7 cellular contexts compared by ENCODE assay signal in the genomic region with DNA sequence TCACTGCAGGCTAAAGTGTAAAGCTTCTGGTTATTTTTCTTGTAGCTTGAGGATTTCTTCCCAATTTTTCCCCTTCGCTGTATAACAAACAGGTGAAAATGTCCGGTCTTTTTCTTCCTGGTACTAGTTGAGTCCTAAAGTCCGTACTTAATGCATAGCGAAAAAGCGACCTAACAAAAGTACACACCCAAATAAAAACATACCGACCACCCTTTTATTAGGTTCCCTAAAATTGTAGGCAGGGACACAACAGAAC. TPM values are rescaled to one million over a fixed set of nuclear protein-coding genes. Genes with fewer than 3 reads are reported as not detected.
DNase-seq lines count a peak whose midpoint lies in the region; ATAC-seq and TF ChIP-seq lines count a peak whose summit lies in the region.

No MANE protein-coding gene starts in this region.

- DNase-seq in HFFc6 (no peak), NCI-H2227 (lab: John Stamatoyannopoulos, UW; ENCODE audit: unreplicated experiment) (no peak), GM10266 (ENCODE audit: extremely low spot score) (no peak)
- no peak for DNase-seq in stimulated activated naive CD8-positive, alpha-beta T cell treated with anti-CD3 and anti-CD28 coated beads, Interleukin-15, amount 100 ng/mL, for 72 hours
- no peak for DNase-seq in stimulated activated CD4-positive, alpha-beta T cell treated with anti-CD3 and anti-CD28 coated beads, Interleukin-15, amount 100 ng/mL, for 24 hours

- peaks cover 28% of the 10 kb centered on the region for H3K36me3 Mint-ChIP-seq in HFFc6 (ENCODE audit: low read depth)
- peaks cover 86% of the 10 kb centered on the region for H3K36me3 Mint-ChIP-seq in activated T-helper 17 cell treated with anti-CD3 and anti-CD28 coated beads, Interleukin-2, amount 50 U/mL, for 72 hours (ENCODE audit: low read depth)

- peak overlapping the region; percentile 98 for H3K4me3 ChIP-seq in iPS-18c (ENCODE audit: insufficient read depth, low read depth, low read length)

- TF ChIP-seq CTCF in HFFc6 (IDR thresholded peaks at IDR 0.05) (no peak), GM10266 (IDR thresholded peaks at IDR 0.05; ENCODE audit: control insufficient read depth, insufficient read depth, low read depth, missing control alignments) (no peak)

- peak overlapping the region; percentile 100 for H3K4me3 Mint-ChIP-seq in HFFc6
- peak overlapping the region; percentile 100 for H3K4me3 Mint-ChIP-seq in activated T-helper 17 cell treated with anti-CD3 and anti-CD28 coated beads, Interleukin-2, amount 50 U/mL, for 72 hours
- peak overlapping the region; percentile 93 to 99 for H3K4me3 Mint-ChIP-seq in stimulated activated naive CD8-positive, alpha-beta T cell treated with anti-CD3 and anti-CD28 coated beads, Interleukin-15, amount 100 ng/mL, for 72 hours

- H3K9me3 Mint-ChIP-seq in HFFc6, result no peaks in the 10 kb centered on the region
- H3K9me3 Mint-ChIP-seq in activated T-helper 17 cell treated with anti-CD3 and anti-CD28 coated beads, Interleukin-2, amount 50 U/mL, for 72 hours, result no peaks in the 10 kb centered on the region
- H3K9me3 Mint-ChIP-seq in stimulated activated naive CD8-positive, alpha-beta T cell treated with anti-CD3 and anti-CD28 coated beads, Interleukin-15, amount 100 ng/mL, for 72 hours, result no peaks in the 10 kb centered on the region

- peaks cover 4% of the 10 kb centered on the region for H3K27me3 Mint-ChIP-seq in HFFc6 (ENCODE audit: insufficient read depth)
- H3K27me3 Mint-ChIP-seq in activated T-helper 17 cell treated with anti-CD3 and anti-CD28 coated beads, Interleukin-2, amount 50 U/mL, for 72 hours, result no peaks in the 10 kb centered on the region
- H3K27me3 Mint-ChIP-seq in stimulated activated naive CD8-positive, alpha-beta T cell treated with anti-CD3 and anti-CD28 coated beads, Interleukin-15, amount 100 ng/mL, for 72 hours, result no peaks in the 10 kb centered on the region

- peaks cover 62% of the 10 kb centered on the region for H3K4me1 Mint-ChIP-seq in HFFc6 (ENCODE audit: low read depth)
- H3K4me1 Mint-ChIP-seq in activated T-helper 17 cell treated with anti-CD3 and anti-CD28 coated beads, Interleukin-2, amount 50 U/mL, for 72 hours, result peaks cover 27% of the 10 kb centered on the region
- H3K4me1 Mint-ChIP-seq in stimulated activated naive CD8-positive, alpha-beta T cell treated with anti-CD3 and anti-CD28 coated beads, Interleukin-15, amount 100 ng/mL, for 72 hours, result peaks cover 54% of the 10 kb centered on the region

- peak overlapping the region; percentile 95 for H3K27ac Mint-ChIP-seq in HFFc6
- H3K27ac Mint-ChIP-seq in activated T-helper 17 cell treated with anti-CD3 and anti-CD28 coated beads, Interleukin-2, amount 50 U/mL, for 72 hours, result peak overlapping the region; percentile 98
- peak overlapping the region; percentile 97 to 98 for H3K27ac Mint-ChIP-seq in stimulated activated naive CD8-positive, alpha-beta T cell treated with anti-CD3 and anti-CD28 coated beads, Interleukin-15, amount 100 ng/mL, for 72 hours

- no peak for ATAC-seq in activated T-helper 17 cell treated with anti-CD3 and anti-CD28 coated beads, Interleukin-2, amount 50 U/mL, for 72 hours (replicated peaks)
- no peak for ATAC-seq in stimulated activated naive CD8-positive, alpha-beta T cell treated with anti-CD3 and anti-CD28 coated beads, Interleukin-15, amount 100 ng/mL, for 72 hours

- H3K9me3 ChIP-seq in iPS-18c (ENCODE audit: control insufficient read depth, insufficient read depth, low read length), result no peaks in the 10 kb centered on the region

RNA-seq across cellular contexts. Expression of a gene that starts 0.3 kb away (rescaled TPM):
- total RNA-seq in HFFc6 (2021; fragmentation: NEBNext Ultra II Directional; extraction: Animal tissue kit (Norgen Biotek cat#: 25700)), result 10 to 100 TPM; 45.7 to 52.9 (median 49.6) TPM
- 10 to 100 TPM; 20.2 to 29.8 TPM for total RNA-seq in activated T-helper 17 cell treated with anti-CD3 and anti-CD28 coated beads, Interleukin-2, amount 50 U/mL, for 72 hours

RNA-seq across cellular contexts. Expression of a gene that starts 0.8 kb away (rescaled TPM):
- 10 to 100 TPM; 61.4 to 72.0 (median 68.7) TPM for total RNA-seq in HFFc6 (2021; fragmentation: NEBNext Ultra II Directional; extraction: Animal tissue kit (Norgen Biotek cat#: 25700))
- 10 to 100 TPM; 40.9 to 47.1 TPM for total RNA-seq in activated T-helper 17 cell treated with anti-CD3 and anti-CD28 coated beads, Interleukin-2, amount 50 U/mL, for 72 hours

RNA-seq across cellular contexts. Expression of a gene that starts 22.2 kb away (rescaled TPM):
- 10 to 100 TPM; 12.5 to 16.0 (median 14.3) TPM for total RNA-seq in HFFc6 (2021; fragmentation: NEBNext Ultra II Directional; extraction: Animal tissue kit (Norgen Biotek cat#: 25700))
- total RNA-seq in activated T-helper 17 cell treated with anti-CD3 and anti-CD28 coated beads, Interleukin-2, amount 50 U/mL, for 72 hours, result 10 to 100 TPM in 1 of 2 donors, 1 to 10 TPM in 1; 9.3 to 16.2 TPM
